ENCODE assay signal across 21 cellular contexts in genomic region chr7:147982307-147982706, GRCh38.
"Had no signal": no experiment of that assay in that cellular context is flagged by ENCODE, and none has a peak within 500 bp of the region (broad histone marks: within the 10 kb centered on the region; RNA-seq: fewer than 3 reads in every experiment).

No MANE protein-coding gene starts in this region.

- H3K4me3 Mint-ChIP-seq: endodermal cell; naive thymus-derived CD8-positive, alpha-beta T cell; stimulated activated memory B cell treated with anti-CD40 and anti-IgM and Interleukin-4, amounts not matched to agents 10 μg/mL and 1 μg/mL and 100 μg/mL, for 72 hours; stimulated activated naive CD8-positive, alpha-beta T cell treated with anti-CD3 and anti-CD28 coated beads, Interleukin-15, amount 100 ng/mL, for 72 hours had no signal

- DNase-seq: effector CD4-positive, alpha-beta T cell; endodermal cell; erythroblast; foreskin melanocyte; heart right ventricle; hypothalamus; kidney glomerular epithelial cell; mucosa of descending colon; naive thymus-derived CD8-positive, alpha-beta T cell; ovary; right lobe of liver; stimulated activated CD4-positive, alpha-beta T cell treated with anti-CD3 and anti-CD28 coated beads, Interleukin-4, amount 100 ng/mL, for 24 hours; stimulated activated naive CD8-positive, alpha-beta T cell treated with anti-CD3 and anti-CD28 coated beads, Interleukin-15, amount 100 ng/mL, for 72 hours; trophoblast cell had no signal

- ATAC-seq: heart right ventricle; mucosa of descending colon; naive thymus-derived CD8-positive, alpha-beta T cell; right lobe of liver; stimulated activated memory B cell treated with anti-CD40 and anti-IgM and Interleukin-4, amounts not matched to agents 10 μg/mL and 1 μg/mL and 100 μg/mL, for 72 hours had no signal

- H3K9me3 ChIP-seq: heart right ventricle, mucosa of descending colon, neutrophil, ovary, right lobe of liver had no signal

- H3K4me3 ChIP-seq: coronary artery, heart right ventricle, mucosa of descending colon, ovary, right lobe of liver had no signal

- H3K27ac ChIP-seq: coronary artery, heart right ventricle, neutrophil, ovary, right lobe of liver had no signal

- H3K27ac Mint-ChIP-seq: endodermal cell; naive thymus-derived CD8-positive, alpha-beta T cell; progenitor cell of endocrine pancreas; stimulated activated memory B cell treated with anti-CD40 and anti-IgM and Interleukin-4, amounts not matched to agents 10 μg/mL and 1 μg/mL and 100 μg/mL, for 72 hours; stimulated activated naive CD8-positive, alpha-beta T cell treated with anti-CD3 and anti-CD28 coated beads, Interleukin-15, amount 100 ng/mL, for 72 hours had no signal

- H3K36me3 ChIP-seq: heart right ventricle, neutrophil, ovary, right lobe of liver had no signal

- H3K9me3 Mint-ChIP-seq: stimulated activated memory B cell treated with anti-CD40 and anti-IgM and Interleukin-4, amounts not matched to agents 10 μg/mL and 1 μg/mL and 100 μg/mL, for 72 hours had no signal

- H3K27me3 ChIP-seq: heart right ventricle, neutrophil, ovary, right lobe of liver had no signal

- H3K4me1 ChIP-seq: heart right ventricle, right lobe of liver had no signal

- H3K4me1 Mint-ChIP-seq: naive thymus-derived CD8-positive, alpha-beta T cell; stimulated activated memory B cell treated with anti-CD40 and anti-IgM and Interleukin-4, amounts not matched to agents 10 μg/mL and 1 μg/mL and 100 μg/mL, for 72 hours; stimulated activated naive CD8-positive, alpha-beta T cell treated with anti-CD3 and anti-CD28 coated beads, Interleukin-15, amount 100 ng/mL, for 72 hours had no signal

- FAIRE-seq: endothelial cell of umbilical vein, islet of Langerhans, urothelium cell line had no signal

- H3K36me3 Mint-ChIP-seq: naive thymus-derived CD8-positive, alpha-beta T cell; stimulated activated memory B cell treated with anti-CD40 and anti-IgM and Interleukin-4, amounts not matched to agents 10 μg/mL and 1 μg/mL and 100 μg/mL, for 72 hours had no signal

- H3K27me3 Mint-ChIP-seq: naive thymus-derived CD8-positive, alpha-beta T cell; progenitor cell of endocrine pancreas; stimulated activated memory B cell treated with anti-CD40 and anti-IgM and Interleukin-4, amounts not matched to agents 10 μg/mL and 1 μg/mL and 100 μg/mL, for 72 hours; stimulated activated naive CD8-positive, alpha-beta T cell treated with anti-CD3 and anti-CD28 coated beads, Interleukin-15, amount 100 ng/mL, for 72 hours had no signal
